Comparison of ENCODE assay signal across 8 cellular contexts in genomic region chr11:6693342-6694228, GRCh38. TPM values are rescaled to one million over a fixed set of nuclear protein-coding genes. Genes with fewer than 3 reads are reported as not detected.
DNase-seq lines count a peak whose midpoint lies in the region; ATAC-seq and TF ChIP-seq lines count a peak whose summit lies in the region.

No MANE protein-coding gene starts in this region.

- H3K4me1 ChIP-seq in ascending aorta, result peaks cover 8 to 20% of the 10 kb centered on the region in 2 donors

- H3K9me3 Mint-ChIP-seq in natural killer cell treated with Interleukin-12 subunit alpha and Interleukin-12 subunit beta and Interleukin-15 and Interleukin-18, amount 100 ng/mL, for 72 hours, result no peaks in the 10 kb centered on the region

- H3K4me3 Mint-ChIP-seq in natural killer cell treated with Interleukin-12 subunit alpha and Interleukin-12 subunit beta and Interleukin-15 and Interleukin-18, amount 100 ng/mL, for 72 hours, result peak overlapping the region; percentile 3

- H3K27ac ChIP-seq in ascending aorta, result peak overlapping the region; percentile 73 to 77

- intact Hi-C loops in ascending aorta (cut with DNase I), result no loop called here

- DNase-seq in AG09309 (ENCODE audit: low read depth) (peak; percentile 68), SW 1271 (lab: John Stamatoyannopoulos, UW) (peak; percentile 51 to 61), ascending aorta (ENCODE audit: low spot score in 2 of 2) (peak; percentile 26 to 82), GM19240 (ENCODE audit: insufficient read length, low spot score) (no peak), GM13976 (ENCODE audit: low spot score) (no peak), NCI-H1930 (lab: John Stamatoyannopoulos, UW) (no peak)
- DNase-seq in natural killer cell treated with Interleukin-12 subunit alpha and Interleukin-12 subunit beta and Interleukin-15 and Interleukin-18, amount 100 ng/mL, for 72 hours (ENCODE audit: low spot score), result no peak

- peak overlapping the region; percentile 71 to 90 for H3K27ac Mint-ChIP-seq in natural killer cell treated with Interleukin-12 subunit alpha and Interleukin-12 subunit beta and Interleukin-15 and Interleukin-18, amount 100 ng/mL, for 72 hours

- peaks cover 10 to 13% of the 10 kb centered on the region in 2 donors for H3K4me1 Mint-ChIP-seq in natural killer cell treated with Interleukin-12 subunit alpha and Interleukin-12 subunit beta and Interleukin-15 and Interleukin-18, amount 100 ng/mL, for 72 hours (ENCODE audit: low read depth in 2 of 2)

- H3K27me3 ChIP-seq in ascending aorta, result no peaks in the 10 kb centered on the region

- no peaks in the 10 kb centered on the region for H3K27me3 Mint-ChIP-seq in natural killer cell treated with Interleukin-12 subunit alpha and Interleukin-12 subunit beta and Interleukin-15 and Interleukin-18, amount 100 ng/mL, for 72 hours

- no peak overlapping the region for H3K4me3 ChIP-seq in AG09309 (ENCODE audit: control insufficient read depth, low read depth, low read length)
- no peak overlapping the region for H3K4me3 ChIP-seq in ascending aorta

- no peaks in the 10 kb centered on the region for H3K36me3 ChIP-seq in ascending aorta

- no peaks in the 10 kb centered on the region for H3K36me3 Mint-ChIP-seq in natural killer cell treated with Interleukin-12 subunit alpha and Interleukin-12 subunit beta and Interleukin-15 and Interleukin-18, amount 100 ng/mL, for 72 hours

- peak in 1 of 2 donors; percentile 52 for ATAC-seq in natural killer cell treated with Interleukin-12 subunit alpha and Interleukin-12 subunit beta and Interleukin-15 and Interleukin-18, amount 100 ng/mL, for 72 hours
- ATAC-seq in HG03175 (IDR thresholded peaks at IDR 0.05; ENCODE audit: unreplicated experiment), result no peak

- no peaks in the 10 kb centered on the region for H3K9me3 ChIP-seq in ascending aorta

- in situ Hi-C loops in GM13976 (cut with MboI; ENCODE audit: low sequenced_read_pairs, unreplicated experiment), result no loop called here

- no peak for TF ChIP-seq CTCF in AG09309 (IDR thresholded peaks at IDR 0.05; ENCODE audit: control insufficient read depth, insufficient read depth, low read depth, low read length, missing control alignments)
- no peak for TF ChIP-seq CTCF in ascending aorta (IDR thresholded peaks at IDR 0.05)
- no peak for TF ChIP-seq CTCF in GM13976 (IDR thresholded peaks at IDR 0.05; ENCODE audit: borderline replicate concordance, control extremely low read depth, extremely low read depth, insufficient read depth, missing control alignments)

RNA-seq across cellular contexts. Expression of gene MRPL17, which starts 10.4 kb away (rescaled TPM):
- total RNA-seq in ascending aorta, result 12.9 TPM
- 10 to 100 TPM; 69.1 to 70.1 TPM for total RNA-seq in natural killer cell treated with Interleukin-12 subunit alpha and Interleukin-12 subunit beta and Interleukin-15 and Interleukin-18, amount 100 ng/mL, for 72 hours

RNA-seq across cellular contexts. Expression of gene DCHS1, which starts 38.0 kb away (rescaled TPM):
- total RNA-seq in ascending aorta, result 58.0 TPM
- total RNA-seq in natural killer cell treated with Interleukin-12 subunit alpha and Interleukin-12 subunit beta and Interleukin-15 and Interleukin-18, amount 100 ng/mL, for 72 hours, result 1 to 10 TPM in 1 of 2 donors, under 1 TPM in 1; 0.73 to 1.6 TPM

Comparison
In these comparisons a context has a peak if more than half of its experiments do, and no peak if none do; other contexts are left out.
1. DNase-seq: peak in AG09309 (single experiment), SW 1271 (2 of 2) and ascending aorta (2 of 2); none in natural killer cell treated with Interleukin-12 subunit alpha and Interleukin-12 subunit beta and Interleukin-15 and Interleukin-18, amount 100 ng/mL, for 72 hours (single experiment), GM19240 (single experiment), GM13976 (single experiment) and NCI-H1930 (0 of 2).
2. RNA of gene DCHS1, which starts 38.0 kb away (total RNA-seq): 58.0 TPM in ascending aorta (single experiment); 0.73 to 1.6 TPM in natural killer cell treated with Interleukin-12 subunit alpha and Interleukin-12 subunit beta and Interleukin-15 and Interleukin-18, amount 100 ng/mL, for 72 hours; every median in the first group is over 10 times any median in the second.